In genomic region chrX:47662144-47662657, GRCh38 we compare ENCODE assay signal across 1 cellular context.
TF ChIP-seq lines count a peak whose summit lies in the region.

No MANE protein-coding gene starts in this region.

TF ChIP-seq in K562, 482 proteins besides CTCF, POLR2A, EP300 and RAD21 (continued from another document and continues in another):
- TF ChIP-seq FOXA1 (IDR thresholded peaks at IDR 0.05; ENCODE audit: borderline replicate concordance) (no peak), ZBTB7A (IDR thresholded peaks at IDR 0.05; ENCODE audit: borderline replicate concordance, control insufficient read depth, low read depth, low read length) (no peak), RBM25 (IDR thresholded peaks at IDR 0.05; ENCODE audit: low read depth, low read length, severe bottlenecking) (no peak), NFATC3 (IDR thresholded peaks at IDR 0.05) (no peak), ZNF408 (CRISPR knock-in tag; IDR thresholded peaks at IDR 0.05; ENCODE audit: low read depth) (no peak), CBX1 (IDR thresholded peaks at IDR 0.05; ENCODE audit: low read depth) (no peak), MBD2 (IDR thresholded peaks at IDR 0.05; ENCODE audit: borderline replicate concordance, low read depth) (no peak), MLLT1 (IDR thresholded peaks at IDR 0.05) (no peak), MNT (conservative IDR thresholded peaks at IDR 0.05) (peak; percentile 72 to 82), MCM2 (IDR thresholded peaks at IDR 0.05; ENCODE audit: low read depth) (no peak), RREB1 (CRISPR knock-in tag; IDR thresholded peaks at IDR 0.05) (no peak), MIER1 (IDR thresholded peaks at IDR 0.05; ENCODE audit: low read depth) (no peak), FOXM1 (IDR thresholded peaks at IDR 0.05; ENCODE audit: low read depth) (peak; percentile 37; the same call in 1 of the 2 replicates), FOXM1 (CRISPR knock-in tag; IDR thresholded peaks at IDR 0.05; ENCODE audit: low read depth) (no peak), KLF10 (CRISPR knock-in tag; IDR thresholded peaks at IDR 0.05) (no peak), ZFP91 (CRISPR knock-in tag; IDR thresholded peaks at IDR 0.05) (no peak), ZNF121 (CRISPR knock-in tag; conservative IDR thresholded peaks at IDR 0.05) (no peak), ZNF197 (CRISPR knock-in tag; IDR thresholded peaks at IDR 0.05; ENCODE audit: low read depth) (no peak), HMG20B (CRISPR knock-in tag; IDR thresholded peaks at IDR 0.05) (no peak), BMI1 (IDR thresholded peaks at IDR 0.05; ENCODE audit: low read length) (no peak), ARID1B (IDR thresholded peaks at IDR 0.05) (peak; percentile 94), TSC22D4 (tag; IDR thresholded peaks at IDR 0.05) (no peak), SMARCA5 (IDR thresholded peaks at IDR 0.05) (no peak), SMARCC2 (IDR thresholded peaks at IDR 0.05; ENCODE audit: low read depth) (peak; percentile 83), HDAC8 (tag; IDR thresholded peaks at IDR 0.05) (no peak), ZNF174 (CRISPR knock-in tag; IDR thresholded peaks at IDR 0.05) (no peak), CXXC5 (CRISPR knock-in tag; IDR thresholded peaks at IDR 0.05) (no peak), GTF2A2 (tag; IDR thresholded peaks at IDR 0.05) (no peak), SUPT5H (IDR thresholded peaks at IDR 0.05) (peak; percentile 44; the same call in 1 of the 2 replicates), ZNF133 (CRISPR knock-in tag; IDR thresholded peaks at IDR 0.05) (no peak), FOXK1 (CRISPR knock-in tag; IDR thresholded peaks at IDR 0.05; ENCODE audit: borderline replicate concordance) (no peak), NONO (IDR thresholded peaks at IDR 0.05; ENCODE audit: low read depth in 2 of 2, low read length in 1 of 2) (no peak), FUS (optimal IDR thresholded peaks at IDR 0.05; ENCODE audit: low read depth, low read length) (no peak), KLF6 (CRISPR knock-in tag; IDR thresholded peaks at IDR 0.05; ENCODE audit: borderline replicate concordance) (no peak), STAT5B (CRISPR knock-in tag; IDR thresholded peaks at IDR 0.05) (no peak), HIVEP1 (CRISPR knock-in tag; IDR thresholded peaks at IDR 0.05) (no peak), LARP7 (IDR thresholded peaks at IDR 0.05) (no peak), EP400 (IDR thresholded peaks at IDR 0.05) (peak; percentile 77), TRIM24 (IDR thresholded peaks at IDR 0.05) (peak; percentile 76 to 84), ARID3A (IDR thresholded peaks at IDR 0.05; ENCODE audit: borderline replicate concordance, low read depth, low read length) (0 out of 2 replicates have a peak, but pooled peaks have one; percentile 48), THRAP3 (IDR thresholded peaks at IDR 0.05; ENCODE audit: borderline replicate concordance) (no peak), FOSL1 (tag; conservative IDR thresholded peaks at IDR 0.05) (peak; percentile 98), FOXJ2 (tag; IDR thresholded peaks at IDR 0.05) (no peak), ZNF146 (CRISPR knock-in tag; IDR thresholded peaks at IDR 0.05; ENCODE audit: unreplicated experiment) (no peak), ZNF592 (IDR thresholded peaks at IDR 0.05) (peak; percentile 88), MYNN (IDR thresholded peaks at IDR 0.05) (peak; percentile 49; the same call in 1 of the 2 replicates), MYNN (CRISPR knock-in tag; IDR thresholded peaks at IDR 0.05) (no peak), EZH2 (IDR thresholded peaks at IDR 0.05; ENCODE audit: borderline replicate concordance, low read depth, low read length) (no peak), ZNF277 (CRISPR knock-in tag; IDR thresholded peaks at IDR 0.05; ENCODE audit: borderline replicate concordance) (no peak), TEAD1 (CRISPR knock-in tag; IDR thresholded peaks at IDR 0.05) (0 out of 4 replicates have a peak, but pooled peaks of 1 of the 2 experiments have one; percentile 21), MTA2 (IDR thresholded peaks at IDR 0.05; ENCODE audit: low read depth) (peak; percentile 57), HDAC1 (IDR thresholded peaks at IDR 0.05) (peak in 1 of 2 experiments; percentile 68; a peak in 1 of 4 replicates), ZEB2 (IDR thresholded peaks at IDR 0.05) (no peak), HOMEZ (CRISPR knock-in tag; IDR thresholded peaks at IDR 0.05) (no peak)
